23 cellular contexts compared by ENCODE assay signal in genomic region chr4:29046716-29047115, GRCh38.
DNase-seq lines count a peak whose midpoint lies in the region; ATAC-seq and TF ChIP-seq lines count a peak whose summit lies in the region.
"Had no signal": no experiment of that assay in that cellular context is flagged by ENCODE, and none has a peak within 500 bp of the region (broad histone marks: within the 10 kb centered on the region; RNA-seq: fewer than 3 reads in every experiment).

No MANE protein-coding gene starts in this region.

- intact Hi-C loops in posterior cingulate gyrus (cut with DNase I), result no loop called here

- no peak overlapping the region for H3K27ac Mint-ChIP-seq in stimulated activated naive CD8-positive, alpha-beta T cell treated with anti-CD3 and anti-CD28 coated beads, Interleukin-15, amount 100 ng/mL, for 72 hours
- H3K27ac Mint-ChIP-seq: CD4-positive, alpha-beta memory T cell; natural killer cell treated with Interleukin-12 subunit alpha and Interleukin-12 subunit beta and Interleukin-15 and Interleukin-18, amount 100 ng/mL, for 72 hours had no signal

- POLR2A ChIA-PET in AG04450 (lab: Yijun Ruan, JAX), result interaction anchor here (0.9 kb wide), 1 partner anchor 20 kb away, joined by 8 read pairs; no protein-coding TSS in a partner anchor

- no peaks in the 10 kb centered on the region for H3K27me3 Mint-ChIP-seq in stimulated activated naive CD8-positive, alpha-beta T cell treated with anti-CD3 and anti-CD28 coated beads, Interleukin-15, amount 100 ng/mL, for 72 hours
- H3K27me3 Mint-ChIP-seq: CD4-positive, alpha-beta memory T cell; natural killer cell treated with Interleukin-12 subunit alpha and Interleukin-12 subunit beta and Interleukin-15 and Interleukin-18, amount 100 ng/mL, for 72 hours had no signal

- TF ChIP-seq CTCF in AG04450 (IDR thresholded peaks at IDR 0.05; ENCODE audit: low read depth, low read length) (no peak), choroid plexus epithelial cell (conservative IDR thresholded peaks at IDR 0.05; ENCODE audit: low read depth, low read length) (no peak)

- peak; percentile 69 for DNase-seq in AG04450 (ENCODE audit: low read depth, low spot score)
- DNase-seq in NCI-H226, result peak; percentile 33
- DNase-seq in choroid plexus epithelial cell (ENCODE audit: low read depth), result peak; percentile 68
- peak; percentile 83 for DNase-seq in iris pigment epithelial cell (ENCODE audit: low read depth)
- DNase-seq in stimulated activated CD4-positive, alpha-beta T cell treated with anti-CD3 and anti-CD28 coated beads, Interleukin-15, amount 100 ng/mL, for 24 hours, result no peak
- DNase-seq in stimulated activated naive CD8-positive, alpha-beta T cell treated with anti-CD3 and anti-CD28 coated beads, Interleukin-15, amount 100 ng/mL, for 72 hours, result no peak
- no peak for DNase-seq in posterior cingulate gyrus
- DNase-seq: activated CD4-positive, alpha-beta T cell treated with anti-CD3 and anti-CD28 coated beads for 4 hours; activated CD8-positive, alpha-beta memory T cell treated with anti-CD3 and anti-CD28 coated beads, Interleukin-2, amount 50 U/mL, for 4 hours; CD4-positive, alpha-beta memory T cell; colonic mucosa; DMS53; gastrocnemius medialis; Karpas-422; left colon; NCI-H1048; NCI-H2029; NCI-H446 treated with DMSO at 0.1 percent for 48 hours; spleen; stimulated activated CD8-positive, alpha-beta memory T cell treated with anti-CD3 and anti-CD28 coated beads, Interleukin-4, amount 100 ng/mL, for 48 hours had no signal

- CTCF ChIA-PET in AG04450 (lab: Charles Lee), result no interaction called here

- H3K9me3 ChIP-seq in AG04450 (ENCODE audit: control insufficient read depth, insufficient read depth, low read length), result peaks cover 9% of the 10 kb centered on the region
- H3K9me3 ChIP-seq: colonic mucosa, gastrocnemius medialis, suprapubic skin had no signal

- H3K27ac ChIP-seq in AG04450 (ENCODE audit: low read depth, low read length), result peak overlapping the region; percentile 93
- H3K27ac ChIP-seq: colonic mucosa, gastrocnemius medialis, spleen, suprapubic skin had no signal

- no peak for ATAC-seq in stimulated activated naive CD8-positive, alpha-beta T cell treated with anti-CD3 and anti-CD28 coated beads, Interleukin-15, amount 100 ng/mL, for 72 hours
- ATAC-seq in GM18502 (IDR thresholded peaks at IDR 0.05; ENCODE audit: poor library complexity, unreplicated experiment), result no peak
- ATAC-seq: gastrocnemius medialis; left colon; natural killer cell treated with Interleukin-12 subunit alpha and Interleukin-12 subunit beta and Interleukin-15 and Interleukin-18, amount 100 ng/mL, for 72 hours had no signal

- H3K4me3 ChIP-seq in AG04450 (ENCODE audit: low read depth, low read length) (no peak overlapping the region), choroid plexus epithelial cell (ENCODE audit: low read depth, low read length) (no peak overlapping the region)
- H3K4me3 ChIP-seq: colonic mucosa, gastrocnemius medialis, spleen, suprapubic skin had no signal

- H3K27me3 ChIP-seq in AG04450 (ENCODE audit: control insufficient read depth, insufficient read depth, low read length), result no peaks in the 10 kb centered on the region
- H3K27me3 ChIP-seq: colonic mucosa, gastrocnemius medialis, spleen, suprapubic skin had no signal

- peaks cover 16 to 29% of the 10 kb centered on the region in 2 donors for H3K9me3 Mint-ChIP-seq in stimulated activated naive CD8-positive, alpha-beta T cell treated with anti-CD3 and anti-CD28 coated beads, Interleukin-15, amount 100 ng/mL, for 72 hours

- no peaks in the 10 kb centered on the region for H3K4me1 Mint-ChIP-seq in stimulated activated naive CD8-positive, alpha-beta T cell treated with anti-CD3 and anti-CD28 coated beads, Interleukin-15, amount 100 ng/mL, for 72 hours
- H3K4me1 Mint-ChIP-seq: CD4-positive, alpha-beta memory T cell had no signal

- no peak overlapping the region for H3K4me3 Mint-ChIP-seq in stimulated activated naive CD8-positive, alpha-beta T cell treated with anti-CD3 and anti-CD28 coated beads, Interleukin-15, amount 100 ng/mL, for 72 hours
- H3K4me3 Mint-ChIP-seq: CD4-positive, alpha-beta memory T cell; natural killer cell treated with Interleukin-12 subunit alpha and Interleukin-12 subunit beta and Interleukin-15 and Interleukin-18, amount 100 ng/mL, for 72 hours had no signal

Comparison
In these comparisons a context has a peak if more than half of its experiments do, and no peak if none do; other contexts are left out.
1. DNase-seq: peak in AG04450 (single experiment), NCI-H226 (single experiment), choroid plexus epithelial cell (single experiment) and iris pigment epithelial cell (single experiment); none in stimulated activated CD4-positive, alpha-beta T cell treated with anti-CD3 and anti-CD28 coated beads, Interleukin-15, amount 100 ng/mL, for 24 hours (single experiment), stimulated activated naive CD8-positive, alpha-beta T cell treated with anti-CD3 and anti-CD28 coated beads, Interleukin-15, amount 100 ng/mL, for 72 hours (0 of 2) and posterior cingulate gyrus (0 of 10).